Comparison of ENCODE assay signal across 11 cellular contexts in genomic region chr12:56716458-56716857, GRCh38. TPM values are rescaled to one million over a fixed set of nuclear protein-coding genes. Genes with fewer than 3 reads are reported as not detected.
A peak's percentile ranks its signal among the peaks of the same experiment; 100 is the strongest.
DNase-seq lines count a peak whose midpoint lies in the region; ATAC-seq and TF ChIP-seq lines count a peak whose summit lies in the region.
"Had no signal": no experiment of that assay in that cellular context is flagged by ENCODE, and none has a peak within 500 bp of the region (broad histone marks: within the 10 kb centered on the region; RNA-seq: fewer than 3 reads in every experiment).

No MANE protein-coding gene starts in this region.

- peaks cover 28% of the 10 kb centered on the region for H3K4me1 ChIP-seq in DND-41 (ENCODE audit: insufficient read depth, low read length)
- peaks cover 85% of the 10 kb centered on the region for H3K4me1 ChIP-seq in MM.1S (ENCODE audit: low read length)
- H3K4me1 ChIP-seq in trophoblast cell (ENCODE audit: control insufficient read depth in 1 of 2, insufficient read depth in 2 of 2, low read length in 2 of 2): peaks cover 8 to 13% of the 10 kb centered on the region in 2 experiments
- H3K4me1 ChIP-seq in spleen: peaks cover 28 to 82% (median 45%) of the 10 kb centered on the region in 6 donors

- TF ChIP-seq CTCF in DND-41 (IDR thresholded peaks at IDR 0.05; ENCODE audit: borderline replicate concordance, extremely low read depth, low read length, poor library complexity, severe bottlenecking) (no peak), MM.1S (IDR thresholded peaks at IDR 0.05; ENCODE audit: low read length) (no peak), spleen (IDR thresholded peaks at IDR 0.05 in 8 of 11, conservative IDR thresholded peaks at IDR 0.05 in 3 of 11) (no peak)

- no peaks in the 10 kb centered on the region for H3K9me3 ChIP-seq in DND-41 (ENCODE audit: insufficient read depth, low read length, severe bottlenecking)
- no peaks in the 10 kb centered on the region for H3K9me3 ChIP-seq in MM.1S (replicated peaks; ENCODE audit: insufficient read depth, low read length)
- no peaks in the 10 kb centered on the region for H3K9me3 ChIP-seq in trophoblast cell (ENCODE audit: insufficient read depth, low read depth, low read length)
- no peaks in the 10 kb centered on the region for H3K9me3 ChIP-seq in spleen
- H3K9me3 ChIP-seq: esophagus muscularis mucosa had no signal

- TF ChIP-seq POLR2A in spleen (IDR thresholded peaks at IDR 0.05): no peak

- H3K27me3 ChIP-seq in DND-41 (ENCODE audit: insufficient read depth, low read length, poor library complexity) (no peaks in the 10 kb centered on the region), MM.1S (replicated peaks; ENCODE audit: insufficient read depth, low read length) (no peaks in the 10 kb centered on the region), trophoblast cell (ENCODE audit: insufficient read depth, low read length) (no peaks in the 10 kb centered on the region), spleen (replicated peaks in 1 of 7) (no peaks in the 10 kb centered on the region)
- H3K27me3 ChIP-seq: esophagus muscularis mucosa had no signal

- no peak overlapping the region for H3K14ac ChIP-seq in trophoblast cell (ENCODE audit: low read length)

- H3K9me3 Mint-ChIP-seq in central memory CD8-positive, alpha-beta T cell: no peaks in the 10 kb centered on the region

- H3K4me2 ChIP-seq in DND-41 (ENCODE audit: insufficient read depth, low read length) (no peak overlapping the region), MM.1S (ENCODE audit: low read depth, low read length) (peak overlapping the region; percentile 53), trophoblast cell (ENCODE audit: low read length) (no peak overlapping the region)

- H3K4me3 ChIP-seq in DND-41 (ENCODE audit: low read depth in 1 of 2, low read length in 2 of 2) (no peak overlapping the region), MM.1S (ENCODE audit: low read length) (peak overlapping the region; percentile 9; the same call in 1 of the 2 replicates), trophoblast cell (ENCODE audit: low read depth, low read length) (no peak overlapping the region), spleen (no peak overlapping the region)
- H3K4me3 ChIP-seq: esophagus muscularis mucosa had no signal

- H2AFZ ChIP-seq in DND-41 (ENCODE audit: low read depth, low read length) (no peak overlapping the region), MM.1S (ENCODE audit: low read length) (no peak overlapping the region), trophoblast cell (ENCODE audit: insufficient read depth, low read length, poor library complexity) (no peak overlapping the region)

- H2BK12ac ChIP-seq in trophoblast cell (ENCODE audit: low read length): no peak overlapping the region

- H3K18ac ChIP-seq in trophoblast cell (ENCODE audit: low read length): no peak overlapping the region

- peaks cover 5% of the 10 kb centered on the region for H3K79me1 ChIP-seq in trophoblast cell (ENCODE audit: low read length)

- H4K8ac ChIP-seq in trophoblast cell (ENCODE audit: low read depth, low read length): no peak overlapping the region

- H3K36me3 ChIP-seq in DND-41 (ENCODE audit: insufficient read depth, low read length): peaks cover 87% of the 10 kb centered on the region
- peaks cover 10% of the 10 kb centered on the region for H3K36me3 ChIP-seq in MM.1S (replicated peaks; ENCODE audit: insufficient read depth, low read length)
- H3K36me3 ChIP-seq in trophoblast cell (ENCODE audit: control insufficient read depth in 1 of 2, insufficient read depth in 2 of 2, low read length in 2 of 2): peaks cover 46 to 76% of the 10 kb centered on the region in 2 experiments
- H3K36me3 ChIP-seq in spleen: peaks cover 0 to 98% (median 63%) of the 10 kb centered on the region in 6 donors

- peak overlapping the region; percentile 3 for H3K4me3 Mint-ChIP-seq in central memory CD8-positive, alpha-beta T cell

- DNase-seq in DND-41: no peak
- no peak for DNase-seq in MM.1S
- DNase-seq in central memory CD8-positive, alpha-beta T cell (ENCODE audit: low spot score in 2 of 2): no peak
- no peak for DNase-seq in trophoblast cell
- no peak for DNase-seq in RKO (ENCODE audit: low spot score)
- DNase-seq in medulla oblongata (ENCODE audit: extremely low spot score): no peak
- DNase-seq in spleen: no peak
- DNase-seq: DMS153, NCI-H1092 treated with DMSO at 0.1 percent for 48 hours, SW 1271 had no signal

- peaks cover 85% of the 10 kb centered on the region for H3F3A ChIP-seq in MM.1S (ENCODE audit: insufficient read depth, low read length)

- intact Hi-C loops in spleen (cut with DNase I; ENCODE audit: low total_unique reads): no loop called here

- peak overlapping the region; percentile 47 for H3K27ac Mint-ChIP-seq in central memory CD8-positive, alpha-beta T cell (ENCODE audit: low read depth)

- H3K9me2 ChIP-seq in MM.1S (replicated peaks; ENCODE audit: insufficient read depth, low read length): no peaks in the 10 kb centered on the region

- no peaks in the 10 kb centered on the region for H3K27me3 Mint-ChIP-seq in central memory CD8-positive, alpha-beta T cell

- peaks cover 51% of the 10 kb centered on the region for H3K4me1 Mint-ChIP-seq in central memory CD8-positive, alpha-beta T cell

- H3K79me2 ChIP-seq in DND-41 (ENCODE audit: insufficient read depth, low read length) (peaks cover 70% of the 10 kb centered on the region), MM.1S (ENCODE audit: low read length) (peaks cover 82% of the 10 kb centered on the region), trophoblast cell (ENCODE audit: control insufficient read depth, insufficient read depth, low read length, poor library complexity) (peaks cover 12% of the 10 kb centered on the region)

- H3K9ac ChIP-seq in DND-41 (ENCODE audit: low read depth, low read length): no peak overlapping the region
- H3K9ac ChIP-seq in MM.1S (ENCODE audit: low read length): peak overlapping the region; percentile 64; the same call in 1 of the 2 replicates
- H3K9ac ChIP-seq in trophoblast cell (ENCODE audit: low read length): no peak overlapping the region

- peak; percentile 23 for ATAC-seq in DND-41 (ENCODE audit: insufficient read depth, low read depth)
- no peak for ATAC-seq in central memory CD8-positive, alpha-beta T cell (replicated peaks; ENCODE audit: extremely low read depth, poor library complexity, severe bottlenecking)

- H3K4ac ChIP-seq in trophoblast cell (ENCODE audit: low read depth, low read length): peak overlapping the region; percentile 57

- no peak overlapping the region for H2AK5ac ChIP-seq in trophoblast cell (ENCODE audit: low read length)

- peaks cover 58% of the 10 kb centered on the region for H3K36me3 Mint-ChIP-seq in central memory CD8-positive, alpha-beta T cell (ENCODE audit: insufficient read depth)

- H4K12ac ChIP-seq in trophoblast cell (ENCODE audit: low read depth, low read length): no peak overlapping the region

- H4K20me1 ChIP-seq in DND-41 (ENCODE audit: insufficient read depth, low read length) (peaks cover 73% of the 10 kb centered on the region), MM.1S (ENCODE audit: insufficient read depth, low read length) (peaks cover 43% of the 10 kb centered on the region)

- H2BK5ac ChIP-seq in trophoblast cell (ENCODE audit: low read depth, low read length, poor library complexity): no peak overlapping the region

- H3K27ac ChIP-seq in DND-41 (ENCODE audit: low read length): no peak overlapping the region
- peak overlapping the region; percentile 95 for H3K27ac ChIP-seq in MM.1S (ENCODE audit: low read length)
- no peak overlapping the region for H3K27ac ChIP-seq in trophoblast cell (ENCODE audit: low read depth, low read length)
- peak overlapping the region in 2 of 8 donors; percentile 21 to 97 for H3K27ac ChIP-seq in spleen

- H4K91ac ChIP-seq in trophoblast cell (ENCODE audit: low read depth, low read length): no peak overlapping the region

- no CpG with 5 or more reads among the region's 1 CpG for WGBS in trophoblast cell (ENCODE audit: extremely low coverage, insufficient coverage, insufficient read length)
- 20 to 63% (median 42%) methylated on average over 1 of the region's 1 CpG for WGBS in spleen, 5 donors

- no peak overlapping the region for H3K23ac ChIP-seq in trophoblast cell (ENCODE audit: low read length)

- H2BK120ac ChIP-seq in trophoblast cell (ENCODE audit: insufficient read depth, low read length, poor library complexity): no peak overlapping the region

RNA-seq across cellular contexts. Expression of gene NACA, which starts 8.6 kb away (rescaled TPM):
- polyA plus RNA-seq in trophoblast cell (2013): 1,910 and 1,942 TPM in 2 replicates
- total RNA-seq in spleen: 100 to 1,000 TPM; 535 to 885 (median 701) TPM
- polyA plus RNA-seq in spleen: 1,000 to 10,000 TPM; 1,928 to 3,231 (median 2,748) TPM

RNA-seq across cellular contexts. Expression of gene PTGES3, which starts 28.4 kb away (rescaled TPM):
- polyA plus RNA-seq in trophoblast cell (2013): 298 and 301 TPM in 2 replicates
- 100 to 1,000 TPM in 5 of 7 donors, 10 to 100 TPM in 2; 84.1 to 163 (median 133) TPM for total RNA-seq in spleen
- 100 to 1,000 TPM in 2 of 3 donors, 10 to 100 TPM in 1; 80.6 to 154 (median 114) TPM for polyA plus RNA-seq in spleen

RNA-seq across cellular contexts. Expression of gene PRIM1, which starts 35.7 kb away (rescaled TPM):
- polyA plus RNA-seq in trophoblast cell (2013): 12.5 and 13.4 TPM in 2 replicates
- 10 to 100 TPM; 10.1 to 23.0 (median 11.4) TPM for total RNA-seq in spleen
- polyA plus RNA-seq in spleen: 10 to 100 TPM in 1 of 3 donors, 1 to 10 TPM in 2; 5.2 to 10.0 (median 8.1) TPM

RNA-seq across cellular contexts. Expression of gene HSD17B6, which starts 46.7 kb away (rescaled TPM):
- 0.55 and 0.82 TPM in 2 replicates for polyA plus RNA-seq in trophoblast cell (2013)
- total RNA-seq in spleen: 10 to 100 TPM; 13.7 to 93.4 (median 61.5) TPM
- 10 to 100 TPM in 2 of 3 donors, 1 to 10 TPM in 1; 6.4 to 40.0 (median 13.3) TPM for polyA plus RNA-seq in spleen
